ENCODE assay signal across 8 cellular contexts in the genomic region with DNA sequence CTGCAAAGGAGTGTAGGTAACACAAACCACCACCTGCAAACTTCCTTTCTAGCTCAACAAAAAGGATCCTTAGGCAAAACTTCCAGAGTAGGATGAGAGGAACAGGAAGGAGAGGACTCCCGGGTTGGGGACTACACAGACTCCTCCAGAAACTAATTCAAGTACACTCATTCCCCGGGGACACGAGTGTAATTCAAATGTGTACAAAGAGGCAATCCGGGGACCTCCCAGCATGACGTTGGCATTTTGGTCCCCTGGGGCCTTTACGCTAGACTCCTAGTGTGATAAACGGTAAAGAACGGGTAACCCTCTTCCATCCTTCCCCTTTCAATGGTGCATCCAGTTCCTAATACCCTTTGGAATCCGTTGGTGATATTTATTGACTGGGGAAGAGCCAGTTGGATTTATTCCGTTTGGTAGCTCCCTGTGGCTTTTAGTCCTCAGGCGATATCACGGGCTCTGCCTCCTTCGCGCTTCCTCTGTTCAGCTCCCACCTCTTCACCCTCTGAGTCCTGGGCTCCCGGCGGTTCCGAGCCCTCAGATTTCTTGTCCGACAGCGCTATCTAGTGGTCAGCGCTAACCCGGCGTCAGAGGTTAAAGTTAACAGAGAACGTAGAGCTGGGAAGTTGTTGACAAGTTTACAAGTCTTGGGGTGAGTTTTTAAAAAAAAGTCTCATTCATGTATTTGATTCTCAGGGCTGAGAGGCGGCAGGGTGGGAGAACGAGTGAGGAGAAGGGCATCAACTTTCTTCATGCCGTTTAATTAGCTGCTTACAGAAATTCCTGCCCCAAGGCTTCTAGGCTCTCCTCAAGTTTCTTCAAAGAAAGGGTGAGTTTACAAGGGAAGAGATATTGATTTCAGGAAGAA. TPM values are rescaled to one million over a fixed set of nuclear protein-coding genes. Genes with fewer than 3 reads are reported as not detected.
DNase-seq lines count a peak whose midpoint lies in the region; ATAC-seq and TF ChIP-seq lines count a peak whose summit lies in the region.

No MANE protein-coding gene starts in this region.

- intact Hi-C loops in Calu3 (cut with micrococcal nuclease; ENCODE audit: unreplicated experiment), result loop anchor here (1.0 to 10.0 kb wide), 6 partner anchors 866 to 1531 kb away; no protein-coding TSS in a partner anchor

- no peak overlapping the region for H3K27ac Mint-ChIP-seq in Calu3 (ENCODE audit: unreplicated experiment)
- H3K27ac Mint-ChIP-seq in naive B cell, result peak overlapping the region in 4 of 6 donors; percentile 13 to 64 (median 44)
- H3K27ac Mint-ChIP-seq in stimulated activated effector memory CD8-positive, alpha-beta T cell treated with anti-CD3 and anti-CD28 coated beads, Interleukin-12 subunit alpha, Interleukin-12 subunit beta, amount 100 ng/mL, for 72 hours, result peak overlapping the region; percentile 15

- H3K27me3 Mint-ChIP-seq in Calu3 (ENCODE audit: unreplicated experiment) (peaks cover 32% of the 10 kb centered on the region), naive B cell (peaks cover 70 to 86% (median 84%) of the 10 kb centered on the region in 3 donors)

- peak; percentile 85 for DNase-seq in Calu3
- DNase-seq in HPDE6-E6E7 (ENCODE audit: extremely low spot score), result peak; percentile 60
- DNase-seq in NOMO-1 treated with dmso at 0.1 percent for 144 hours (lab: John Stamatoyannopoulos, UW; ENCODE audit: unreplicated experiment), result peak; percentile 53
- DNase-seq in activated CD8-positive, alpha-beta memory T cell treated with anti-CD3 and anti-CD28 coated beads, Interleukin-2, amount 50 U/mL, for 24 hours (ENCODE audit: extremely low read depth), result peak; percentile 53
- DNase-seq in epithelial cell of proximal tubule (ENCODE audit: low read depth), result no peak
- DNase-seq in naive B cell, result peak; percentile 70
- DNase-seq in stimulated activated effector memory CD8-positive, alpha-beta T cell treated with anti-CD3 and anti-CD28 coated beads, Interleukin-12 subunit alpha, Interleukin-12 subunit beta, amount 100 ng/mL, for 72 hours (ENCODE audit: low spot score in 2 of 2), result peak; percentile 79 to 92

- H3K4me3 Mint-ChIP-seq in Calu3 (ENCODE audit: low read depth, unreplicated experiment) (peak overlapping the region; percentile 14), naive B cell (peak overlapping the region; percentile 72 to 91 (median 82))
- peak overlapping the region; percentile 62 for H3K4me3 Mint-ChIP-seq in stimulated activated effector memory CD8-positive, alpha-beta T cell treated with anti-CD3 and anti-CD28 coated beads, Interleukin-12 subunit alpha, Interleukin-12 subunit beta, amount 100 ng/mL, for 72 hours

- H3K9me3 Mint-ChIP-seq in Calu3 (ENCODE audit: low read depth, unreplicated experiment), result no peaks in the 10 kb centered on the region
- peaks cover 0 to 2% (median 0%) of the 10 kb centered on the region in 7 donors for H3K9me3 Mint-ChIP-seq in naive B cell
- H3K9me3 Mint-ChIP-seq in stimulated activated effector memory CD8-positive, alpha-beta T cell treated with anti-CD3 and anti-CD28 coated beads, Interleukin-12 subunit alpha, Interleukin-12 subunit beta, amount 100 ng/mL, for 72 hours, result no peaks in the 10 kb centered on the region

- H3K36me3 Mint-ChIP-seq in Calu3 (ENCODE audit: insufficient read depth, unreplicated experiment), result peaks cover 22% of the 10 kb centered on the region
- H3K36me3 Mint-ChIP-seq in naive B cell, result peaks cover 0 to 12% of the 10 kb centered on the region in 2 donors
- H3K36me3 Mint-ChIP-seq in stimulated activated effector memory CD8-positive, alpha-beta T cell treated with anti-CD3 and anti-CD28 coated beads, Interleukin-12 subunit alpha, Interleukin-12 subunit beta, amount 100 ng/mL, for 72 hours, result no peaks in the 10 kb centered on the region

- no TSS peak for BruUV-seq in Calu3 (replicated peaks; lab: Mats Ljungman, UMichigan)

- ATAC-seq in GM21367 (IDR thresholded peaks at IDR 0.05; ENCODE audit: unreplicated experiment), result peak; percentile 76
- peak; percentile 74 to 77 for ATAC-seq in naive B cell (ENCODE audit: low read depth in 2 of 2)
- peak; percentile 83 for ATAC-seq in stimulated activated effector memory CD8-positive, alpha-beta T cell treated with anti-CD3 and anti-CD28 coated beads, Interleukin-12 subunit alpha, Interleukin-12 subunit beta, amount 100 ng/mL, for 72 hours

- TF ChIP-seq CTCF in Calu3 (IDR thresholded peaks at IDR 0.05; ENCODE audit: unreplicated experiment) (peak; percentile 78), epithelial cell of proximal tubule (conservative IDR thresholded peaks at IDR 0.05; ENCODE audit: low read depth, low read length) (peak; percentile 94)

- peaks cover 34% of the 10 kb centered on the region for H3K4me1 Mint-ChIP-seq in Calu3 (ENCODE audit: low read depth, unreplicated experiment)
- peaks cover 44 to 55% (median 51%) of the 10 kb centered on the region in 3 donors for H3K4me1 Mint-ChIP-seq in naive B cell
- peaks cover 54% of the 10 kb centered on the region for H3K4me1 Mint-ChIP-seq in stimulated activated effector memory CD8-positive, alpha-beta T cell treated with anti-CD3 and anti-CD28 coated beads, Interleukin-12 subunit alpha, Interleukin-12 subunit beta, amount 100 ng/mL, for 72 hours

- CTCF ChIA-PET in Calu3 (lab: Charles Lee), result interaction anchor here (0.6 to 2.3 kb wide), 25 partner anchors 9 to 1476 kb away, joined by 3 to 16 read pairs (median 3); a partner anchor contains a TSS

- H3K4me3 ChIP-seq in epithelial cell of proximal tubule (ENCODE audit: low read depth, low read length), result peak overlapping the region; percentile 9

RNA-seq across cellular contexts. Expression of a gene that starts 2.9 kb away (rescaled TPM):
- total RNA-seq in Calu3 (2022) (20.4 and 29.3 TPM in 2 replicates), epithelial cell of proximal tubule (17.5 and 37.7 TPM in 2 replicates)
- polyA plus RNA-seq in naive B cell (ENCODE audit: low read depth in 6 of 6), result not detected

RNA-seq across cellular contexts. Expression of a gene that starts 34.8 kb away (rescaled TPM):
- 441 and 459 TPM in 2 replicates for total RNA-seq in Calu3 (2022)
- total RNA-seq in epithelial cell of proximal tubule, result 322 and 342 TPM in 2 replicates
- 1,000 to 10,000 TPM in 1 of 6 donors, 100 to 1,000 TPM in 5; 776 to 1,084 (median 861) TPM for polyA plus RNA-seq in naive B cell (ENCODE audit: low read depth in 6 of 6)

Comparison
In these comparisons a context has a peak if more than half of its experiments do, and no peak if none do; other contexts are left out.
1. H3K4me3 Mint-ChIP-seq: peak in every context shown above with its lines; median percentile 82 in naive B cell; 62 in stimulated activated effector memory CD8-positive, alpha-beta T cell treated with anti-CD3 and anti-CD28 coated beads, Interleukin-12 subunit alpha, Interleukin-12 subunit beta, amount 100 ng/mL, for 72 hours; 14 in Calu3.